Comparison of ENCODE assay signal across 27 cellular contexts in the genomic region with DNA sequence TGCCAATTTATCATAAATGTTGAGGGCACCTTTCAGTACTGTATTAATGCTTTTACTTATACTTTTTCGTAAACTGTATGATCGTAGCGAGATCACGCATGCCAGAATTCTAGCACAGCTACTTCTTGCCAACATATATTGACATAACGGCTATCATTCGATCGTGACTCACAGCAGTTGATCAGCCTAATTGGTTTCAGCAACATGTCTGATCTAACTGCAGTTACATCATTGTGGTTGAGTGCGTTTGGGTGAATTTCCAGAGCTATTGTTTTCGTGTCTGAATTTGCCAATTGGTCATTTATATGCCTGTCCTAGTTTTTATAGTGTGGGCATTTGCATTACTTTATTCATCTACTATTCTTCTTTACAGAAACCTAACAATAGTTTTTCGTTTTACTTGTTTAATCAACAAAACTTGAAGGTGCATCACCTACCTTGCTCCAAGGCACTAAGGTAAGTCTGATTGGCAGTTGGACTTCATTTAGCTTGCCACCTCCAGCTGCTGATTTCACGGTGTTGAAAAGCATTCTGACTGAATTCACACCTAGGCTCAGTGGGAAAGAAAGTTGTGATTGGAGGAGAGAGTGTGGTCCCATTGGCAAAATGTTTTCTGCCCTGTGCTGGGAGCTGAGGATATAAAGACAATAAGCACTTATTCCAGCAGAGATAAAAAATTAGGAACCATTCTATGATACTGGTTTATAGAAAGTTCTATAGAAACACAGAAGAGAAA.
DNase-seq lines count a peak whose midpoint lies in the region; FAIRE-seq and TF ChIP-seq lines count a peak whose summit lies in the region.
"Had no signal": no experiment of that assay in that cellular context is flagged by ENCODE, and none has a peak within 500 bp of the region (broad histone marks: within the 10 kb centered on the region; RNA-seq: fewer than 3 reads in every experiment).

No MANE protein-coding gene starts in this region.

- DNase-seq in Daoy (ENCODE audit: low read depth) (peak; percentile 52), astrocyte (ENCODE audit: low read depth) (peak; percentile 0), epithelial cell of esophagus (ENCODE audit: low read depth) (peak; percentile 65), keratinocyte (ENCODE audit: low read depth, low spot score) (no peak), NCI-H1694 treated with DMSO at 0.1 percent for 48 hours (lab: John Stamatoyannopoulos, UW) (no peak), ureter (ENCODE audit: low spot score) (no peak), NCI-H1092 treated with DMSO at 0.1 percent for 48 hours (lab: John Stamatoyannopoulos, UW) (no peak), stomach (no peak)
- DNase-seq: 8988T; ACHN; BE2C; CD8-positive, alpha-beta memory T cell; DMS 273 treated with DMSO at 0.1 percent for 48 hours; DMS79; GF-D8; Kasumi-1; NCI-H1694; NCI-H2081; NCI-H2227 treated with DMSO at 0.1 percent for 48 hours; NCI-H69; OCI-M1; Peyer's patch; SK-N-SH had no signal

- TF ChIP-seq CTCF in astrocyte (IDR thresholded peaks at IDR 0.05; ENCODE audit: insufficient read depth, low read depth, low read length): no peak
- no peak for TF ChIP-seq CTCF in epithelial cell of esophagus (IDR thresholded peaks at IDR 0.05; ENCODE audit: insufficient read depth, low read depth, low read length, missing control alignments)
- TF ChIP-seq CTCF in keratinocyte (optimal IDR thresholded peaks at IDR 0.05 in 1 of 3, IDR thresholded peaks at IDR 0.05 in 1 of 3, conservative IDR thresholded peaks at IDR 0.05 in 1 of 3; ENCODE audit: extremely low read depth in 1 of 3, insufficient read depth in 2 of 3, low read length in 3 of 3): no peak
- TF ChIP-seq CTCF in stomach (IDR thresholded peaks at IDR 0.05): no peak

- no peak overlapping the region for H3K4me3 Mint-ChIP-seq in astrocyte (ENCODE audit: unreplicated experiment)
- H3K4me3 Mint-ChIP-seq: CD14-positive monocyte; CD8-positive, alpha-beta memory T cell had no signal

- no peak for TF ChIP-seq POLR2A in stomach (IDR thresholded peaks at IDR 0.05)

- no peaks in the 10 kb centered on the region for H3K9me3 ChIP-seq in astrocyte (ENCODE audit: insufficient read depth, low read depth, low read length)
- H3K9me3 ChIP-seq in keratinocyte (ENCODE audit: control insufficient read depth, low read depth, low read length): no peaks in the 10 kb centered on the region
- no peaks in the 10 kb centered on the region for H3K9me3 ChIP-seq in stomach
- H3K9me3 ChIP-seq: BE2C, Peyer's patch, SK-N-SH had no signal

- H3K36me3 ChIP-seq in astrocyte (ENCODE audit: insufficient read depth, low read length) (no peaks in the 10 kb centered on the region), keratinocyte (ENCODE audit: control insufficient read depth in 2 of 2, extremely low read depth in 1 of 2, insufficient read depth in 2 of 2, low read length in 2 of 2) (no peaks in the 10 kb centered on the region), stomach (no peaks in the 10 kb centered on the region)
- H3K36me3 ChIP-seq: BE2C, Peyer's patch had no signal

- H3K9me1 ChIP-seq in keratinocyte (ENCODE audit: control insufficient read depth, extremely low read depth, insufficient read depth, low read length): no peaks in the 10 kb centered on the region

- no peaks in the 10 kb centered on the region for H3K79me2 ChIP-seq in astrocyte (ENCODE audit: insufficient read depth, low read length)
- H3K79me2 ChIP-seq in keratinocyte (ENCODE audit: control insufficient read depth, insufficient read depth, low read length): no peaks in the 10 kb centered on the region

- no peaks in the 10 kb centered on the region for H4K20me1 ChIP-seq in astrocyte (ENCODE audit: insufficient read depth, low read length)
- no peaks in the 10 kb centered on the region for H4K20me1 ChIP-seq in keratinocyte (ENCODE audit: control insufficient read depth, extremely low read depth, insufficient read depth, low read length)

- H3K4me1 ChIP-seq in astrocyte (ENCODE audit: insufficient read depth, low read length) (no peaks in the 10 kb centered on the region), keratinocyte (ENCODE audit: control insufficient read depth, extremely low read depth, insufficient read depth, low read length) (peaks cover 4% of the 10 kb centered on the region), stomach (no peaks in the 10 kb centered on the region)
- H3K4me1 ChIP-seq: BE2C, Peyer's patch had no signal

- H3K9me3 Mint-ChIP-seq in astrocyte (ENCODE audit: unreplicated experiment): no peaks in the 10 kb centered on the region

- intact Hi-C loops in stomach (cut with DNase I; ENCODE audit: low total_unique reads): no loop called here

- H3K27me3 ChIP-seq in astrocyte (ENCODE audit: insufficient read depth, low read length) (no peaks in the 10 kb centered on the region), keratinocyte (ENCODE audit: control insufficient read depth, extremely low read depth, insufficient read depth, low read length) (no peaks in the 10 kb centered on the region), stomach (no peaks in the 10 kb centered on the region)
- H3K27me3 ChIP-seq: Peyer's patch had no signal

- H2AFZ ChIP-seq in astrocyte (ENCODE audit: low read depth, low read length) (no peak overlapping the region), keratinocyte (ENCODE audit: control insufficient read depth, low read length) (no peak overlapping the region)

- TF ChIP-seq EP300 in stomach (IDR thresholded peaks at IDR 0.05): no peak

- dilution Hi-C loops in keratinocyte (cut with MboI; ENCODE audit: extremely low pct_ligation_motif_present, low sequenced_read_pairs): no loop called here

- H3K27me3 Mint-ChIP-seq in astrocyte (ENCODE audit: low read depth, unreplicated experiment): peaks cover 8% of the 10 kb centered on the region

- H3K9ac ChIP-seq in astrocyte (ENCODE audit: low read length) (no peak overlapping the region), keratinocyte (ENCODE audit: control insufficient read depth, extremely low read depth, insufficient read depth, low read length) (no peak overlapping the region)
- H3K9ac ChIP-seq: SK-N-SH had no signal

- no peaks in the 10 kb centered on the region for H3K36me3 Mint-ChIP-seq in astrocyte (ENCODE audit: low read depth, unreplicated experiment)
- H3K36me3 Mint-ChIP-seq: CD14-positive monocyte had no signal

- H3K27ac Mint-ChIP-seq in astrocyte (ENCODE audit: unreplicated experiment): no peak overlapping the region
- H3K27ac Mint-ChIP-seq: CD14-positive monocyte; CD8-positive, alpha-beta memory T cell had no signal

- H3K4me3 ChIP-seq in astrocyte (ENCODE audit: insufficient read depth, low read depth, low read length) (no peak overlapping the region), epithelial cell of esophagus (ENCODE audit: low read length) (no peak overlapping the region), keratinocyte (ENCODE audit: control insufficient read depth in 2 of 3, extremely low read depth in 1 of 3, insufficient read depth in 2 of 3, low read depth in 1 of 3, low read length in 3 of 3) (no peak overlapping the region), stomach (no peak overlapping the region)
- H3K4me3 ChIP-seq: Peyer's patch had no signal

- H3K27ac ChIP-seq in astrocyte (ENCODE audit: low read depth, low read length): no peak overlapping the region
- no peak overlapping the region for H3K27ac ChIP-seq in keratinocyte (ENCODE audit: control insufficient read depth, insufficient read depth, low read length)
- H3K27ac ChIP-seq in stomach: no peak overlapping the region
- H3K27ac ChIP-seq: Peyer's patch had no signal

- no peak overlapping the region for H3K4me2 ChIP-seq in astrocyte (ENCODE audit: low read length)
- H3K4me2 ChIP-seq in keratinocyte (ENCODE audit: control insufficient read depth, extremely low read depth, insufficient read depth, low read depth, low read length): peak overlapping the region; percentile 17
- H3K4me2 ChIP-seq: SK-N-SH had no signal

- WGBS in stomach, 5 donors: 73 to 79% (median 75%) methylated on average over 11 of the region's 11 CpGs

- H3K4me1 Mint-ChIP-seq in astrocyte (ENCODE audit: low read depth, unreplicated experiment): peaks cover 1% of the 10 kb centered on the region
- H3K4me1 Mint-ChIP-seq: CD14-positive monocyte; CD8-positive, alpha-beta memory T cell had no signal

- no peak for FAIRE-seq in astrocyte (lab: Jason Lieb, UNC)
- FAIRE-seq in keratinocyte (lab: Jason Lieb, UNC): peak; percentile 20
- FAIRE-seq: GM12891, H54, HepG2 had no signal

Comparison
In these comparisons a context has a peak if more than half of its experiments do, and no peak if none do; other contexts are left out.
1. DNase-seq: peak in Daoy (single experiment), astrocyte (single experiment) and epithelial cell of esophagus (single experiment); none in keratinocyte (single experiment), NCI-H1694 treated with DMSO at 0.1 percent for 48 hours (single experiment), ureter (single experiment), NCI-H1092 treated with DMSO at 0.1 percent for 48 hours (single experiment) and stomach (single experiment).